17 cellular contexts compared by ENCODE assay signal in genomic region chr17:74773414-74773813, GRCh38. TPM values are rescaled to one million over a fixed set of nuclear protein-coding genes. Genes with fewer than 3 reads are reported as not detected.
DNase-seq lines count a peak whose midpoint lies in the region; ATAC-seq and TF ChIP-seq lines count a peak whose summit lies in the region.
"Had no signal": no experiment of that assay in that cellular context is flagged by ENCODE, and none has a peak within 500 bp of the region (broad histone marks: within the 10 kb centered on the region; RNA-seq: fewer than 3 reads in every experiment).

No MANE protein-coding gene starts in this region.

- H3K4me1 ChIP-seq in naive thymus-derived CD4-positive, alpha-beta T cell (ENCODE audit: control insufficient read depth in 2 of 2, insufficient read depth in 2 of 2, low read length in 2 of 2) = peaks cover 27 to 33% of the 10 kb centered on the region in 2 donors
- H3K4me1 ChIP-seq in MM.1S (ENCODE audit: low read length) = peaks cover 5% of the 10 kb centered on the region

- no peaks in the 10 kb centered on the region for H3K9me3 Mint-ChIP-seq in stimulated activated naive CD8-positive, alpha-beta T cell treated with anti-CD3 and anti-CD28 coated beads, Interleukin-15, Interleukin-2, amounts not matched to agents 100 ng/mL and 50 ng/mL, for 24 hours
- no peaks in the 10 kb centered on the region for H3K9me3 Mint-ChIP-seq in activated T-helper 2 cell treated with anti-CD3 and anti-CD28 coated beads, Interferon-gamma antibody, Interleukin-2, Interleukin-4, amounts not matched to agents 10 μg/mL and 5 μg/mL and 100 μg/mL, durations not matched to agents 14 hours and 24 hours and 36 hours
- H3K9me3 Mint-ChIP-seq in naive thymus-derived CD4-positive, alpha-beta T cell = no peaks in the 10 kb centered on the region

- peaks cover 92% of the 10 kb centered on the region for H3K79me2 ChIP-seq in MM.1S (ENCODE audit: low read length)

- H3K9me3 ChIP-seq in naive thymus-derived CD4-positive, alpha-beta T cell (ENCODE audit: control insufficient read depth in 2 of 3, low read length in 3 of 3) = no peaks in the 10 kb centered on the region
- no peaks in the 10 kb centered on the region for H3K9me3 ChIP-seq in MM.1S (replicated peaks; ENCODE audit: insufficient read depth, low read length)
- H3K9me3 ChIP-seq: body of pancreas, heart right ventricle had no signal

- no peak overlapping the region for H3K4me2 ChIP-seq in MM.1S (ENCODE audit: low read depth, low read length)

- H3K4me3 ChIP-seq in naive thymus-derived CD4-positive, alpha-beta T cell (ENCODE audit: low read length) = no peak overlapping the region
- no peak overlapping the region for H3K4me3 ChIP-seq in MM.1S (ENCODE audit: low read length)
- H3K4me3 ChIP-seq: body of pancreas, heart right ventricle had no signal

- H3K36me3 ChIP-seq in naive thymus-derived CD4-positive, alpha-beta T cell (ENCODE audit: control insufficient read depth in 2 of 3, insufficient read depth in 3 of 3, low read length in 3 of 3) = peaks cover 11 to 54% (median 15%) of the 10 kb centered on the region in 3 experiments
- 0 out of 2 replicates have a peak, but pooled peaks cover 7% of the 10 kb centered on the region for H3K36me3 ChIP-seq in MM.1S (replicated peaks; ENCODE audit: insufficient read depth, low read length)

- no peak overlapping the region for H3K4me3 Mint-ChIP-seq in stimulated activated naive CD8-positive, alpha-beta T cell treated with anti-CD3 and anti-CD28 coated beads, Interleukin-15, Interleukin-2, amounts not matched to agents 100 ng/mL and 50 ng/mL, for 24 hours
- H3K4me3 Mint-ChIP-seq in activated T-helper 2 cell treated with anti-CD3 and anti-CD28 coated beads, Interferon-gamma antibody, Interleukin-2, Interleukin-4, amounts not matched to agents 10 μg/mL and 5 μg/mL and 100 μg/mL, durations not matched to agents 14 hours and 24 hours and 36 hours (ENCODE audit: low read depth) = peak overlapping the region; percentile 59
- peak overlapping the region in 4 of 10 donors; percentile 49 to 78 (median 52) for H3K4me3 Mint-ChIP-seq in naive thymus-derived CD4-positive, alpha-beta T cell

- peaks cover 49% of the 10 kb centered on the region for H3K4me1 Mint-ChIP-seq in stimulated activated naive CD8-positive, alpha-beta T cell treated with anti-CD3 and anti-CD28 coated beads, Interleukin-15, Interleukin-2, amounts not matched to agents 100 ng/mL and 50 ng/mL, for 24 hours (ENCODE audit: low read depth)
- peaks cover 36% of the 10 kb centered on the region for H3K4me1 Mint-ChIP-seq in activated T-helper 2 cell treated with anti-CD3 and anti-CD28 coated beads, Interferon-gamma antibody, Interleukin-2, Interleukin-4, amounts not matched to agents 10 μg/mL and 5 μg/mL and 100 μg/mL, durations not matched to agents 14 hours and 24 hours and 36 hours (ENCODE audit: low read depth)
- H3K4me1 Mint-ChIP-seq in naive thymus-derived CD4-positive, alpha-beta T cell = peaks cover 17 to 66% (median 55%) of the 10 kb centered on the region in 7 donors

- H3K27ac Mint-ChIP-seq in stimulated activated naive CD8-positive, alpha-beta T cell treated with anti-CD3 and anti-CD28 coated beads, Interleukin-15, Interleukin-2, amounts not matched to agents 100 ng/mL and 50 ng/mL, for 24 hours = peak overlapping the region; percentile 81
- peak overlapping the region; percentile 1 for H3K27ac Mint-ChIP-seq in activated T-helper 2 cell treated with anti-CD3 and anti-CD28 coated beads, Interferon-gamma antibody, Interleukin-2, Interleukin-4, amounts not matched to agents 10 μg/mL and 5 μg/mL and 100 μg/mL, durations not matched to agents 14 hours and 24 hours and 36 hours
- H3K27ac Mint-ChIP-seq in naive thymus-derived CD4-positive, alpha-beta T cell = peak overlapping the region in 7 of 9 donors; percentile 16 to 91 (median 80)

- intact Hi-C loops in activated T-helper 2 cell treated with anti-CD3 and anti-CD28 coated beads, Interferon-gamma antibody, Interleukin-2, Interleukin-4, amounts not matched to agents 10 μg/mL and 5 μg/mL and 100 μg/mL, durations not matched to agents 14 hours and 24 hours and 36 hours (cut with micrococcal nuclease) = no loop called here
- intact Hi-C loops in naive thymus-derived CD4-positive, alpha-beta T cell (cut with micrococcal nuclease) = no loop called here
- intact Hi-C loops in left cardiac atrium (cut with DNase I) = no loop called here

- H3K9me2 ChIP-seq in MM.1S (replicated peaks; ENCODE audit: insufficient read depth, low read length) = no peaks in the 10 kb centered on the region

- CTCF ChIA-PET in naive thymus-derived CD4-positive, alpha-beta T cell (lab: Charles Lee) = interaction anchor here (0.7 to 11.7 kb wide), 5 partner anchors 15 to 117 kb away, joined by 3 to 165 read pairs (median 20); no protein-coding TSS in a partner anchor

- no peak for DNase-seq in stimulated activated naive CD8-positive, alpha-beta T cell treated with anti-CD3 and anti-CD28 coated beads, Interleukin-15, Interleukin-2, amounts not matched to agents 100 U/mL and 50 U/mL, for 24 hours
- no peak for DNase-seq in activated T-helper 2 cell treated with anti-CD3 and anti-CD28 coated beads, Interferon-gamma antibody, Interleukin-2, Interleukin-4, amounts not matched to agents 10 μg/mL and 5 μg/mL and 100 μg/mL, durations not matched to agents 14 hours and 24 hours and 36 hours (ENCODE audit: low spot score)
- DNase-seq in naive thymus-derived CD4-positive, alpha-beta T cell = no peak
- DNase-seq in MM.1S (no peak), left cardiac atrium (no peak), left lobe of liver (ENCODE audit: low spot score) (no peak), hippocampal formation (lab: John Stamatoyannopoulos, UW) (no peak)
- DNase-seq: activated CD4-positive, alpha-beta T cell treated with anti-CD3 and anti-CD28 coated beads for 4 hours; activated effector memory CD4-positive, alpha-beta T cell treated with anti-CD3 and anti-CD28 coated beads, Interleukin-2, amount 50 U/mL, for 16 hours; body of pancreas; heart right ventricle; NCI-H1417; NCI-H345; posterior cingulate gyrus; Right ventricle myocardium superior had no signal

- H3K27me3 Mint-ChIP-seq in stimulated activated naive CD8-positive, alpha-beta T cell treated with anti-CD3 and anti-CD28 coated beads, Interleukin-15, Interleukin-2, amounts not matched to agents 100 ng/mL and 50 ng/mL, for 24 hours = no peaks in the 10 kb centered on the region
- no peaks in the 10 kb centered on the region for H3K27me3 Mint-ChIP-seq in activated T-helper 2 cell treated with anti-CD3 and anti-CD28 coated beads, Interferon-gamma antibody, Interleukin-2, Interleukin-4, amounts not matched to agents 10 μg/mL and 5 μg/mL and 100 μg/mL, durations not matched to agents 14 hours and 24 hours and 36 hours (ENCODE audit: low read depth)
- H3K27me3 Mint-ChIP-seq in naive thymus-derived CD4-positive, alpha-beta T cell = no peaks in the 10 kb centered on the region

- no peaks in the 10 kb centered on the region for H3K27me3 ChIP-seq in naive thymus-derived CD4-positive, alpha-beta T cell (ENCODE audit: control insufficient read depth in 2 of 2, insufficient read depth in 2 of 2, low read length in 2 of 2)
- H3K27me3 ChIP-seq in MM.1S (replicated peaks; ENCODE audit: insufficient read depth, low read length) = no peaks in the 10 kb centered on the region
- H3K27me3 ChIP-seq: body of pancreas, heart right ventricle had no signal

- no peak for TF ChIP-seq CTCF in MM.1S (IDR thresholded peaks at IDR 0.05; ENCODE audit: low read length)

- no peak for ATAC-seq in stimulated activated naive CD8-positive, alpha-beta T cell treated with anti-CD3 and anti-CD28 coated beads, Interleukin-15, Interleukin-2, amounts not matched to agents 100 U/mL and 50 U/mL, for 24 hours
- no peak for ATAC-seq in naive thymus-derived CD4-positive, alpha-beta T cell
- no peak for ATAC-seq in left cardiac atrium
- ATAC-seq in left lobe of liver = no peak
- ATAC-seq: body of pancreas, heart right ventricle had no signal

- H3K27ac ChIP-seq in naive thymus-derived CD4-positive, alpha-beta T cell (ENCODE audit: low read depth, low read length) = peak overlapping the region; percentile 47
- no peak overlapping the region for H3K27ac ChIP-seq in MM.1S (ENCODE audit: low read length)
- H3K27ac ChIP-seq: body of pancreas, HL-60 had no signal

- H4K20me1 ChIP-seq in MM.1S (ENCODE audit: insufficient read depth, low read length) = peaks cover 5% of the 10 kb centered on the region; the same call in 1 of the 2 replicates

- peaks cover 47% of the 10 kb centered on the region for H3F3A ChIP-seq in MM.1S (ENCODE audit: insufficient read depth, low read length)

- no peak overlapping the region for H3K9ac ChIP-seq in MM.1S (ENCODE audit: low read length)

- peaks cover 48% of the 10 kb centered on the region for H3K36me3 Mint-ChIP-seq in stimulated activated naive CD8-positive, alpha-beta T cell treated with anti-CD3 and anti-CD28 coated beads, Interleukin-15, Interleukin-2, amounts not matched to agents 100 ng/mL and 50 ng/mL, for 24 hours (ENCODE audit: low read depth)
- H3K36me3 Mint-ChIP-seq in activated T-helper 2 cell treated with anti-CD3 and anti-CD28 coated beads, Interferon-gamma antibody, Interleukin-2, Interleukin-4, amounts not matched to agents 10 μg/mL and 5 μg/mL and 100 μg/mL, durations not matched to agents 14 hours and 24 hours and 36 hours (ENCODE audit: low read depth) = peaks cover 59% of the 10 kb centered on the region
- peaks cover 4 to 39% (median 15%) of the 10 kb centered on the region in 5 donors for H3K36me3 Mint-ChIP-seq in naive thymus-derived CD4-positive, alpha-beta T cell

- H2AFZ ChIP-seq in MM.1S (ENCODE audit: low read length) = no peak overlapping the region

- POLR2A ChIA-PET in naive thymus-derived CD4-positive, alpha-beta T cell (lab: Charles Lee) = interaction anchor here (0.9 to 16.9 kb wide), 4 partner anchors 15 to 226 kb away, joined by 3 to 372 read pairs (median 18); partner anchors contain the start of genes NHERF1 and RAB37

RNA-seq across cellular contexts. Expression of gene NAT9, which starts 2.7 kb away (rescaled TPM):
- total RNA-seq in activated T-helper 2 cell treated with anti-CD3 and anti-CD28 coated beads, Interferon-gamma antibody, Interleukin-2, Interleukin-4, amounts not matched to agents 10 μg/mL and 5 μg/mL and 100 μg/mL, durations not matched to agents 14 hours and 24 hours and 36 hours = 55.3 TPM in 2 replicates
- total RNA-seq in naive thymus-derived CD4-positive, alpha-beta T cell = 10 to 100 TPM; 41.4 to 78.8 (median 56.9) TPM
- polyA plus RNA-seq in naive thymus-derived CD4-positive, alpha-beta T cell = 10 to 100 TPM; 16.8 to 37.9 TPM
- total RNA-seq in left cardiac atrium (10 to 100 TPM; 23.7 to 34.7 TPM), left lobe of liver (21.5 TPM)

RNA-seq across cellular contexts. Expression of gene NHERF1, which starts 25.0 kb away (rescaled TPM):
- 129 and 133 TPM in 2 replicates for total RNA-seq in activated T-helper 2 cell treated with anti-CD3 and anti-CD28 coated beads, Interferon-gamma antibody, Interleukin-2, Interleukin-4, amounts not matched to agents 10 μg/mL and 5 μg/mL and 100 μg/mL, durations not matched to agents 14 hours and 24 hours and 36 hours
- 100 to 1,000 TPM in 4 of 5 experiments, 10 to 100 TPM in 1; 93.1 to 279 (median 156) TPM for total RNA-seq in naive thymus-derived CD4-positive, alpha-beta T cell
- 100 to 1,000 TPM; 273 to 393 TPM for polyA plus RNA-seq in naive thymus-derived CD4-positive, alpha-beta T cell
- total RNA-seq in left cardiac atrium (10 to 100 TPM; 15.1 to 18.5 TPM), left lobe of liver (156 TPM)

RNA-seq across cellular contexts. Expression of gene RAB37, which starts 36.4 kb away (rescaled TPM):
- total RNA-seq in activated T-helper 2 cell treated with anti-CD3 and anti-CD28 coated beads, Interferon-gamma antibody, Interleukin-2, Interleukin-4, amounts not matched to agents 10 μg/mL and 5 μg/mL and 100 μg/mL, durations not matched to agents 14 hours and 24 hours and 36 hours = 9.7 and 12.1 TPM in 2 replicates
- 10 to 100 TPM; 23.6 to 58.5 (median 34.4) TPM for total RNA-seq in naive thymus-derived CD4-positive, alpha-beta T cell
- polyA plus RNA-seq in naive thymus-derived CD4-positive, alpha-beta T cell = 10 to 100 TPM; 30.4 to 30.7 TPM
- total RNA-seq in left cardiac atrium (1 to 10 TPM in 1 of 2 donors, under 1 TPM in 1; 0.58 to 3.2 TPM), left lobe of liver (14.0 TPM)

Comparison
In these comparisons a context has a peak if more than half of its experiments do, and no peak if none do; other contexts are left out.
1. H3K27ac Mint-ChIP-seq: peak in every context shown above with its lines; median percentile 81 in stimulated activated naive CD8-positive, alpha-beta T cell treated with anti-CD3 and anti-CD28 coated beads, Interleukin-15, Interleukin-2, amounts not matched to agents 100 ng/mL and 50 ng/mL, for 24 hours; 80 in naive thymus-derived CD4-positive, alpha-beta T cell; 1 in activated T-helper 2 cell treated with anti-CD3 and anti-CD28 coated beads, Interferon-gamma antibody, Interleukin-2, Interleukin-4, amounts not matched to agents 10 μg/mL and 5 μg/mL and 100 μg/mL, durations not matched to agents 14 hours and 24 hours and 36 hours.